In genomic region chr17:47830991-47831933, GRCh38 we compare ENCODE assay signal across 1 cellular context.
TF ChIP-seq lines count a peak whose summit lies in the region.

Gene LRRC46 (plus strand): TSS chr17:47831670. CDS start chr17:47831990, 320 bp downstream.
Gene MRPL10 (minus strand): TSS chr17:47831541. CDS start chr17:47831511, 30 bp downstream.

TF ChIP-seq in HepG2, 621 proteins besides CTCF, POLR2A, EP300 and RAD21 (continued from another document and continues in another):
- TF ChIP-seq AKNA (CRISPR knock-in tag; IDR thresholded peaks at IDR 0.05; ENCODE audit: borderline replicate concordance) (no peak), ZNF460 (CRISPR knock-in tag; IDR thresholded peaks at IDR 0.05; ENCODE audit: borderline replicate concordance) (no peak), RARA (CRISPR knock-in tag; IDR thresholded peaks at IDR 0.05) (0 out of 2 replicates have a peak, but pooled peaks have one; percentile 19), ZNF788 (CRISPR knock-in tag; IDR thresholded peaks at IDR 0.05; ENCODE audit: borderline replicate concordance) (peak; percentile 81; the same call in 1 of the 2 replicates), ZHX2 (IDR thresholded peaks at IDR 0.05; ENCODE audit: low read depth) (peak; percentile 73; the same call in 1 of the 2 replicates), ZHX2 (CRISPR knock-in tag; IDR thresholded peaks at IDR 0.05; ENCODE audit: borderline replicate concordance) (no peak), ELF3 (CRISPR knock-in tag; IDR thresholded peaks at IDR 0.05) (peak; percentile 95), KLF13 (CRISPR knock-in tag; IDR thresholded peaks at IDR 0.05) (0 out of 2 replicates have a peak, but pooled peaks have one; percentile 33), HNF4A (CRISPR knock-in tag; IDR thresholded peaks at IDR 0.05) (no peak), ARHGAP35 (CRISPR knock-in tag; IDR thresholded peaks at IDR 0.05; ENCODE audit: borderline replicate concordance) (no peak), TCF7L2 (IDR thresholded peaks at IDR 0.05; ENCODE audit: low read depth, low read length) (no peak), HDAC1 (CRISPR knock-in tag; IDR thresholded peaks at IDR 0.05) (peak; percentile 96), SALL2 (CRISPR knock-in tag; IDR thresholded peaks at IDR 0.05) (peak; percentile 74), KMT2B (CRISPR knock-in tag; IDR thresholded peaks at IDR 0.05) (peak; percentile 87), RFXANK (CRISPR knock-in tag; IDR thresholded peaks at IDR 0.05) (peak; percentile 33; the same call in 1 of the 2 replicates), ZSCAN25 (CRISPR knock-in tag; IDR thresholded peaks at IDR 0.05) (peak; percentile 67; the same call in 1 of the 2 replicates), ZNF224 (CRISPR knock-in tag; IDR thresholded peaks at IDR 0.05) (peak; percentile 80; the same call in 1 of the 2 replicates), KDM3A (CRISPR knock-in tag; IDR thresholded peaks at IDR 0.05; ENCODE audit: low read depth) (no peak; the same call in 1 of the 2 replicates), GTF2F1 (IDR thresholded peaks at IDR 0.05; ENCODE audit: low read length) (no peak), NFATC3 (CRISPR knock-in tag; IDR thresholded peaks at IDR 0.05) (no peak), FOXP1 (IDR thresholded peaks at IDR 0.05) (no peak), FOXP1 (CRISPR knock-in tag; IDR thresholded peaks at IDR 0.05) (peak; percentile 26; the same call in 1 of the 2 replicates), EHMT2 (IDR thresholded peaks at IDR 0.05; ENCODE audit: borderline replicate concordance, low read depth, low read length) (no peak), SRSF9 (IDR thresholded peaks at IDR 0.05; ENCODE audit: borderline replicate concordance, insufficient read depth, low read depth, low read length, poor library complexity, severe bottlenecking) (no peak), GLMP (CRISPR knock-in tag; IDR thresholded peaks at IDR 0.05; ENCODE audit: borderline replicate concordance) (no peak), ZNF746 (CRISPR knock-in tag; IDR thresholded peaks at IDR 0.05) (peak; percentile 79)
- TF ChIP-seq, protein P1, sequence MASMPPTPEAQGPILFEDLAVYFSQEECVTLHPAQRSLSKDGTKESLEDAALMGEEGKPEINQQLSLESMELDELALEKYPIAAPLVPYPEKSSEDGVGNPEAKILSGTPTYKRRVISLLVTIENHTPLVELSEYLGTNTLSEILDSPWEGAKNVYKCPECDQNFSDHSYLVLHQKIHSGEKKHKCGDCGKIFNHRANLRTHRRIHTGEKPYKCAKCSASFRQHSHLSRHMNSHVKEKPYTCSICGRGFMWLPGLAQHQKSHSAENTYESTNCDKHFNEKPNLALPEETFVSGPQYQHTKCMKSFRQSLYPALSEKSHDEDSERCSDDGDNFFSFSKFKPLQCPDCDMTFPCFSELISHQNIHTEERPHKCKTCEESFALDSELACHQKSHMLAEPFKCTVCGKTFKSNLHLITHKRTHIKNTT (CRISPR knock-in tag; IDR thresholded peaks at IDR 0.05): no peak
- TF ChIP-seq, protein P2, sequence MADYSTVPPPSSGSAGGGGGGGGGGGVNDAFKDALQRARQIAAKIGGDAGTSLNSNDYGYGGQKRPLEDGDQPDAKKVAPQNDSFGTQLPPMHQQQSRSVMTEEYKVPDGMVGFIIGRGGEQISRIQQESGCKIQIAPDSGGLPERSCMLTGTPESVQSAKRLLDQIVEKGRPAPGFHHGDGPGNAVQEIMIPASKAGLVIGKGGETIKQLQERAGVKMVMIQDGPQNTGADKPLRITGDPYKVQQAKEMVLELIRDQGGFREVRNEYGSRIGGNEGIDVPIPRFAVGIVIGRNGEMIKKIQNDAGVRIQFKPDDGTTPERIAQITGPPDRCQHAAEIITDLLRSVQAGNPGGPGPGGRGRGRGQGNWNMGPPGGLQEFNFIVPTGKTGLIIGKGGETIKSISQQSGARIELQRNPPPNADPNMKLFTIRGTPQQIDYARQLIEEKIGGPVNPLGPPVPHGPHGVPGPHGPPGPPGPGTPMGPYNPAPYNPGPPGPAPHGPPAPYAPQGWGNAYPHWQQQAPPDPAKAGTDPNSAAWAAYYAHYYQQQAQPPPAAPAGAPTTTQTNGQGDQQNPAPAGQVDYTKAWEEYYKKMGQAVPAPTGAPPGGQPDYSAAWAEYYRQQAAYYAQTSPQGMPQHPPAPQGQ (CRISPR knock-in tag; IDR thresholded peaks at IDR 0.05; ENCODE audit: borderline replicate concordance): 0 out of 2 replicates have a peak, but pooled peaks have one; percentile 38
- TF ChIP-seq, protein P3, sequence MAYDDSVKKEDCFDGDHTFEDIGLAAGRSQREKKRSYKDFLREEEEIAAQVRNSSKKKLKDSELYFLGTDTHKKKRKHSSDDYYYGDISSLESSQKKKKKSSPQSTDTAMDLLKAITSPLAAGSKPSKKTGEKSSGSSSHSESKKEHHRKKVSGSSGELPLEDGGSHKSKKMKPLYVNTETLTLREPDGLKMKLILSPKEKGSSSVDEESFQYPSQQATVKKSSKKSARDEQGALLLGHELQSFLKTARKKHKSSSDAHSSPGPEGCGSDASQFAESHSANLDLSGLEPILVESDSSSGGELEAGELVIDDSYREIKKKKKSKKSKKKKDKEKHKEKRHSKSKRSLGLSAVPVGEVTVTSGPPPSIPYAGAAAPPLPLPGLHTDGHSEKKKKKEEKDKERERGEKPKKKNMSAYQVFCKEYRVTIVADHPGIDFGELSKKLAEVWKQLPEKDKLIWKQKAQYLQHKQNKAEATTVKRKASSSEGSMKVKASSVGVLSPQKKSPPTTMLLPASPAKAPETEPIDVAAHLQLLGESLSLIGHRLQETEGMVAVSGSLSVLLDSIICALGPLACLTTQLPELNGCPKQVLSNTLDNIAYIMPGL (CRISPR knock-in tag; IDR thresholded peaks at IDR 0.05; ENCODE audit: borderline replicate concordance in 1 of 2, low read depth in 1 of 2): peak; percentile 90
- TF ChIP-seq, protein P4, sequence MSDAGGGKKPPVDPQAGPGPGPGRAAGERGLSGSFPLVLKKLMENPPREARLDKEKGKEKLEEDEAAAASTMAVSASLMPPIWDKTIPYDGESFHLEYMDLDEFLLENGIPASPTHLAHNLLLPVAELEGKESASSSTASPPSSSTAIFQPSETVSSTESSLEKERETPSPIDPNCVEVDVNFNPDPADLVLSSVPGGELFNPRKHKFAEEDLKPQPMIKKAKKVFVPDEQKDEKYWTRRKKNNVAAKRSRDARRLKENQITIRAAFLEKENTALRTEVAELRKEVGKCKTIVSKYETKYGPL (CRISPR knock-in tag; IDR thresholded peaks at IDR 0.05): no peak
- TF ChIP-seq, protein P5, sequence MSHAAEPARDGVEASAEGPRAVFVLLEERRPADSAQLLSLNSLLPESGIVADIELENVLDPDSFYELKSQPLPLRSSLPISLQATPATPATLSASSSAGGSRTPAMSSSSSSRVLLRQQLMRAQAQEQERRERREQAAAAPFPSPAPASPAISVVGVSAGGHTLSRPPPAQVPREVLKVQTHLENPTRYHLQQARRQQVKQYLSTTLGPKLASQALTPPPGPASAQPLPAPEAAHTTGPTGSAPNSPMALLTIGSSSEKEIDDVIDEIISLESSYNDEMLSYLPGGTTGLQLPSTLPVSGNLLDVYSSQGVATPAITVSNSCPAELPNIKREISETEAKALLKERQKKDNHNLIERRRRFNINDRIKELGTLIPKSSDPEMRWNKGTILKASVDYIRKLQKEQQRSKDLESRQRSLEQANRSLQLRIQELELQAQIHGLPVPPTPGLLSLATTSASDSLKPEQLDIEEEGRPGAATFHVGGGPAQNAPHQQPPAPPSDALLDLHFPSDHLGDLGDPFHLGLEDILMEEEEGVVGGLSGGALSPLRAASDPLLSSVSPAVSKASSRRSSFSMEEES (CRISPR knock-in tag; IDR thresholded peaks at IDR 0.05): peak; percentile 63; the same call in 1 of the 2 replicates
- TF ChIP-seq, protein P6, sequence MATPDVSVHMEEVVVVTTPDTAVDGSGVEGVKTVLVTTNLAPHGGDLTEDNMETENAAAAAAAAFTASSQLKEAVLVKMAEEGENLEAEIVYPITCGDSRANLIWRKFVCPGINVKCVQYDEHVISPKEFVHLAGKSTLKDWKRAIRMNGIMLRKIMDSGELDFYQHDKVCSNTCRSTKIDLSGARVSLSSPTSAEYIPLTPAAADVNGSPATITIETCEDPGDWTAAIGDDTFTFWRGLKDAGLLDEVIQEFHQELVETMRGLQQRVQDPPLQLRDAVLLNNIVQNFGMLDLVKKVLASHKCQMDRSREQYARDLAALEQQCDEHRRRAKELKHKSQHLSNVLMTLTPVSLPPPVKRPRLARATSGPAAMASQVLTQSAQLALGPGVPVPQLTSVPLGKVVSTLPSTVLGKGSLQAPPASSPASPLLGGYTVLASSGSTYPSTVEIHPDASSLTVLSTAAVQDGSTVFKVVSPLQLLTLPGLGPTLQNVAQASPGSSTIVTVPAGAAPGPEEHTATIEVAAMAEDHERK (CRISPR knock-in tag; IDR thresholded peaks at IDR 0.05; ENCODE audit: low read depth): 0 out of 2 replicates have a peak, but pooled peaks have one; percentile 36
